ENCODE assay signal across 9 cellular contexts in the genomic region with DNA sequence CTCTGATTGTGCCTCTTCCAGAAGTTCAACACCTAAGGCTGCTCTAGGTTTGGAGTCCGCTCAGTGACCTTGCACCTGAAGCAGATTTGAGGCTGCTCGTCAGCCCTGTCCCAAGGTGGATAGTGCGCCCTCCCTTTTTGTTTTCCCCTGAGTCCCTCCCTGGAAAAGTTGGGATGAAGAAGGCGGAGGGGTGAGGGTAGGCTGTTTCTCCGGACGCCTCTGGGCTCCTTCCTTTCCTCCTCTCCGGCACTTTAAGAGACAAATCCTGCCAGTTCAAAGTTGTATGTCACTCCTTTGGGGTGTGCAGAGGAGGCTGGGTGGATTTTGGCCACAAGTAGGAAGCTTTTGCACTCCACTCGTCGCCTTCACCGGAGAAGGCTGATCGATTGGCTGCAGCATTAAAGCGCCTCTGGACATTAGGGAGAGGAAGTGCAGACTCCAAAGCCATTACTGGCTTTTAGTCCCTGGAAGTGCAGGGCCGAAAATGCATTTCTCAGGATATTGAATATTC.
DNase-seq lines count a peak whose midpoint lies in the region; ATAC-seq and TF ChIP-seq lines count a peak whose summit lies in the region.
"Had no signal": no experiment of that assay in that cellular context is flagged by ENCODE, and none has a peak within 500 bp of the region (broad histone marks: within the 10 kb centered on the region; RNA-seq: fewer than 3 reads in every experiment).

No MANE protein-coding gene starts in this region.

- ATAC-seq in activated T-cell treated with anti-CD3 and anti-CD28 coated beads, Interleukin-2, amount 50 U/mL, for 4 hours = peak in 1 of 2 donors; percentile 10
- ATAC-seq in upper lobe of left lung (ENCODE audit: low FRiP score in 2 of 2) (peak; percentile 8 to 36), HG02759 (IDR thresholded peaks at IDR 0.05; ENCODE audit: unreplicated experiment) (no peak), HG02642 (IDR thresholded peaks at IDR 0.05; ENCODE audit: poor library complexity, unreplicated experiment) (no peak)

- peak overlapping the region; percentile 80 to 92 (median 88) for H3K27ac ChIP-seq in upper lobe of left lung

- H3K4me3 ChIP-seq in fibroblast of pulmonary artery (replicated peaks; ENCODE audit: low read depth, low read length) = peak overlapping the region; percentile 82
- peak overlapping the region; percentile 55 for H3K4me3 ChIP-seq in mucosa of stomach (ENCODE audit: low read length)
- peak overlapping the region; percentile 28 to 71 (median 64) for H3K4me3 ChIP-seq in upper lobe of left lung

- no peak for TF ChIP-seq CTCF in fibroblast of pulmonary artery (IDR thresholded peaks at IDR 0.05; ENCODE audit: low read length, missing control alignments)
- TF ChIP-seq CTCF in upper lobe of left lung (IDR thresholded peaks at IDR 0.05) = no peak

- TF ChIP-seq POLR2A in upper lobe of left lung (IDR thresholded peaks at IDR 0.05) = no peak

- peaks cover 14% of the 10 kb centered on the region for H3K4me1 Mint-ChIP-seq in activated T-cell treated with anti-CD3 and anti-CD28 coated beads, Interleukin-2, amount 50 U/mL, for 4 hours (ENCODE audit: low read depth)

- H3K4me1 ChIP-seq in mucosa of stomach (ENCODE audit: control insufficient read depth, insufficient read depth, low read length) (peaks cover 14% of the 10 kb centered on the region), upper lobe of left lung (peaks cover 0 to 23% (median 8%) of the 10 kb centered on the region in 4 donors)

- H3K4me3 Mint-ChIP-seq in activated T-cell treated with anti-CD3 and anti-CD28 coated beads, Interleukin-2, amount 50 U/mL, for 4 hours = peak overlapping the region; percentile 6

- peaks cover 53% of the 10 kb centered on the region for H3K27me3 Mint-ChIP-seq in activated T-cell treated with anti-CD3 and anti-CD28 coated beads, Interleukin-2, amount 50 U/mL, for 4 hours (ENCODE audit: low read depth)

- H3K36me3 ChIP-seq in mucosa of stomach (ENCODE audit: control insufficient read depth, insufficient read depth, low read length) (no peaks in the 10 kb centered on the region), upper lobe of left lung (no peaks in the 10 kb centered on the region)

- H3K36me3 Mint-ChIP-seq in activated T-cell treated with anti-CD3 and anti-CD28 coated beads, Interleukin-2, amount 50 U/mL, for 4 hours (ENCODE audit: insufficient read depth) = no peaks in the 10 kb centered on the region

- H3K9me3 Mint-ChIP-seq in activated T-cell treated with anti-CD3 and anti-CD28 coated beads, Interleukin-2, amount 50 U/mL, for 4 hours = no peaks in the 10 kb centered on the region

- H3K27me3 ChIP-seq in mucosa of stomach (ENCODE audit: control insufficient read depth, insufficient read depth, low read length) = peaks cover 5% of the 10 kb centered on the region
- no peaks in the 10 kb centered on the region for H3K27me3 ChIP-seq in upper lobe of left lung

- 20 to 29% methylated on average over 11 to 13 of the region's 13 CpGs for WGBS in upper lobe of left lung, 2 donors

- H3K9me3 ChIP-seq in mucosa of stomach (ENCODE audit: control insufficient read depth, low read length) (no peaks in the 10 kb centered on the region), upper lobe of left lung (no peaks in the 10 kb centered on the region)

- TF ChIP-seq EP300 in upper lobe of left lung (IDR thresholded peaks at IDR 0.05) = no peak

- no peak for DNase-seq in activated T-cell treated with anti-CD3 and anti-CD28 coated beads, Interleukin-2, amount 50 U/mL, for 4 hours
- no peak for DNase-seq in activated T-cell treated with anti-CD3 and anti-CD28 coated beads, Interleukin-2, amount 50 U/mL, for 48 hours
- DNase-seq in fibroblast of pulmonary artery (ENCODE audit: low read depth) (peak; percentile 48), upper lobe of left lung (no peak), glomerular visceral epithelial cell (ENCODE audit: extremely low spot score) (no peak)
- DNase-seq: NCI-H510A treated with DMSO at 0.1 percent for 48 hours had no signal

- peak overlapping the region; percentile 61 for H3K9ac ChIP-seq in mucosa of stomach (ENCODE audit: low read length)

Comparison
In these comparisons a context has a peak if more than half of its experiments do, and no peak if none do; other contexts are left out.
1. ATAC-seq: peak in upper lobe of left lung (2 of 2); none in HG02759 (single experiment) and HG02642 (single experiment).
2. Peak in every context shown above with its lines, with median percentiles within 50 percentile points of each other: H3K4me3 ChIP-seq.